In genomic region chr7:128352138-128352537, GRCh38 we compare ENCODE assay signal across 9 cellular contexts. TPM values are rescaled to one million over a fixed set of nuclear protein-coding genes. Genes with fewer than 3 reads are reported as not detected.
DNase-seq lines count a peak whose midpoint lies in the region; ATAC-seq, FAIRE-seq and TF ChIP-seq lines count a peak whose summit lies in the region.
"Had no signal": no experiment of that assay in that cellular context is flagged by ENCODE, and none has a peak within 500 bp of the region (broad histone marks: within the 10 kb centered on the region; RNA-seq: fewer than 3 reads in every experiment).

No MANE protein-coding gene starts in this region.

- peak; percentile 87 for ATAC-seq in left lobe of liver

- H3K4me3 ChIP-seq in AG04449 (ENCODE audit: low read depth, low read length) (no peak overlapping the region), LNCaP clone FGC (ENCODE audit: low read depth, low read length) (no peak overlapping the region)

- H3K27ac ChIP-seq in substantia nigra (ENCODE audit: low read depth, low read length, poor library complexity, severe bottlenecking), result no peak overlapping the region
- H3K27ac ChIP-seq: VCaP had no signal

- no peak for FAIRE-seq in GM12892 (lab: Jason Lieb, UNC)

- TF ChIP-seq POLR2A in GM12892 (IDR thresholded peaks at IDR 0.05; ENCODE audit: low read depth, low read length), result no peak

- CTCF ChIA-PET in AG04449 (lab: Yijun Ruan, JAX), result interaction anchor here (1.1 to 15.0 kb wide), 4 partner anchors 8 to 46 kb away, joined by 3 to 690 read pairs (median 24); partner anchors contain the start of gene RBM28

- TF ChIP-seq CTCF in AG04449 (IDR thresholded peaks at IDR 0.05; ENCODE audit: insufficient read depth, low read length, missing control alignments), result peak; percentile 64
- TF ChIP-seq CTCF in LNCaP clone FGC (IDR thresholded peaks at IDR 0.05; ENCODE audit: control insufficient read depth, extremely low read depth, insufficient read depth), result 0 out of 2 replicates have a peak, but pooled peaks have one; percentile 10

- POLR2A ChIA-PET in AG04449 (lab: Yijun Ruan, JAX), result no interaction called here

- DNase-seq in AG04449 (ENCODE audit: low read depth, low spot score) (no peak), LNCaP clone FGC (ENCODE audit: low read depth) (no peak), cerebellum (ENCODE audit: low spot score) (peak; percentile 45), left lobe of liver (ENCODE audit: low spot score) (peak; percentile 65), substantia nigra (lab: John Stamatoyannopoulos, UW) (peak in 29 of 49 donors; percentile 2 to 75 (median 25)), EL (no peak), SKM-1 treated with dmso at 0.1 percent for 144 hours (lab: John Stamatoyannopoulos, UW; ENCODE audit: unreplicated experiment) (no peak), GM12892 (ENCODE audit: insufficient read length) (no peak)

RNA-seq across cellular contexts. Expression of gene RBM28, which starts 8.4 kb away (rescaled TPM):
- 20.7 TPM for total RNA-seq in cerebellum
- 13.5 TPM for total RNA-seq in left lobe of liver
- polyA plus RNA-seq in GM12892 (2012; ENCODE audit: missing spikeins), result 27.5 TPM

RNA-seq across cellular contexts. Expression of gene PRRT4, which starts 9.4 kb away (rescaled TPM):
- 6.5 TPM for total RNA-seq in cerebellum
- not detected for total RNA-seq in left lobe of liver
- not detected for polyA plus RNA-seq in GM12892 (2012; ENCODE audit: missing spikeins)

RNA-seq across cellular contexts. Expression of gene IMPDH1, which starts 57.6 kb away (rescaled TPM):
- total RNA-seq in cerebellum, result 38.3 TPM
- total RNA-seq in left lobe of liver, result 3.5 TPM
- 20.6 TPM for polyA plus RNA-seq in GM12892 (2012; ENCODE audit: missing spikeins)

Comparison
In these comparisons a context has a peak if more than half of its experiments do, and no peak if none do; other contexts are left out.
1. DNase-seq: peak in cerebellum (single experiment), left lobe of liver (single experiment) and substantia nigra (29 of 49); none in AG04449 (single experiment), LNCaP clone FGC (single experiment), EL (single experiment), SKM-1 treated with dmso at 0.1 percent for 144 hours (single experiment) and GM12892 (single experiment).